Comparison of ENCODE assay signal across 9 cellular contexts in the genomic region with DNA sequence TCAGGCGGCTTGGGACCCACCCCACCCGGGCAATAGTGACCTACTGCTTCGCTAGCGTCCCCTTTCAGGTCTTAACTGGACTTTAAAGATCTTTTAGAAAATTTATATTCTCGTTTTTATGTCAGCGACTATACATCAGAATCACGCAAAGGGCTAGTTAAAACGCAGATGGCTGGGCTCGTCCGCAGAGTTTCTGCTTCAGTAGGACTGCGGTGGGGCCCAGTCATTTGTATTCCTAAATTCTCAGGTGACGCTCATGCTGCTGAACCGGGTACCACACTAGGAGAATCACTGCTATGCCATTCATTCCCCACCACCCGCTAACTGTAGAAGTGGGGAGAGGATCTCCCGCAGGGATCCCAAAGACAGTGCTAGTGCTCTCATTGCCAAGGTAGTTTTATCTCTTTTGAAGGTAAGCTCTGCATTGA. TPM values are rescaled to one million over a fixed set of nuclear protein-coding genes. Genes with fewer than 3 reads are reported as not detected.
A peak's percentile ranks its signal among the peaks of the same experiment; 100 is the strongest.
DNase-seq lines count a peak whose midpoint lies in the region; ATAC-seq and TF ChIP-seq lines count a peak whose summit lies in the region.
"Had no signal": no experiment of that assay in that cellular context is flagged by ENCODE, and none has a peak within 500 bp of the region (broad histone marks: within the 10 kb centered on the region; RNA-seq: fewer than 3 reads in every experiment).

No MANE protein-coding gene starts in this region.

- peak overlapping the region in 2 of 3 donors; percentile 48 to 73 for H3K4me3 ChIP-seq in breast epithelium
- H3K4me3 ChIP-seq in osteoblast (ENCODE audit: insufficient read depth, low read length): no peak overlapping the region

- no peaks in the 10 kb centered on the region for H3K36me3 Mint-ChIP-seq in IgD-negative memory B cell

- H3K9me3 ChIP-seq in ES-I3 (ENCODE audit: control insufficient read depth, insufficient read depth, low read length): no peaks in the 10 kb centered on the region
- H3K9me3 ChIP-seq in breast epithelium: no peaks in the 10 kb centered on the region
- H3K9me3 ChIP-seq in osteoblast (ENCODE audit: low read depth, low read length): no peaks in the 10 kb centered on the region

- H3K27ac Mint-ChIP-seq in IgD-negative memory B cell: peak overlapping the region in 1 of 3 donors; percentile 80

- H3K4me1 ChIP-seq in ES-I3 (ENCODE audit: insufficient read depth, low read length): peaks cover 13% of the 10 kb centered on the region; the same call in 1 of the 2 replicates
- peaks cover 0 to 8% of the 10 kb centered on the region in 2 donors for H3K4me1 ChIP-seq in breast epithelium
- H3K4me1 ChIP-seq in osteoblast (ENCODE audit: insufficient read depth, low read length): peaks cover 5% of the 10 kb centered on the region

- H3K79me2 ChIP-seq in osteoblast (ENCODE audit: insufficient read depth, low read length): no peaks in the 10 kb centered on the region

- H2AFZ ChIP-seq in osteoblast (ENCODE audit: low read length): no peak overlapping the region

- H3K4me3 Mint-ChIP-seq in IgD-negative memory B cell: peak overlapping the region; percentile 75 to 81 (median 81)

- H3K27ac ChIP-seq in breast epithelium (no peak overlapping the region), osteoblast (ENCODE audit: low read depth, low read length) (no peak overlapping the region)
- H3K27ac ChIP-seq: neutrophil had no signal

- H3K27me3 ChIP-seq in breast epithelium: peaks cover 2 to 80% of the 10 kb centered on the region in 2 donors
- peaks cover 51% of the 10 kb centered on the region for H3K27me3 ChIP-seq in osteoblast (ENCODE audit: insufficient read depth, low read length)

- no peak for ATAC-seq in GM18502 (IDR thresholded peaks at IDR 0.05; ENCODE audit: poor library complexity, unreplicated experiment)
- ATAC-seq in HG03460 (IDR thresholded peaks at IDR 0.05; ENCODE audit: unreplicated experiment): no peak

- DNase-seq in breast epithelium (ENCODE audit: low spot score in 2 of 2) (no peak), osteoblast (ENCODE audit: insufficient read length, low spot score, missing footprints) (peak; percentile 65), HT-29 (ENCODE audit: low spot score) (no peak), GM20000 (ENCODE audit: low spot score) (no peak)

- H3K27me3 Mint-ChIP-seq in IgD-negative memory B cell: peaks cover 30% of the 10 kb centered on the region

- TF ChIP-seq CTCF in breast epithelium (IDR thresholded peaks at IDR 0.05) (no peak), osteoblast (IDR thresholded peaks at IDR 0.05; ENCODE audit: extremely low read depth, low read depth, low read length) (no peak), GM20000 (IDR thresholded peaks at IDR 0.05; ENCODE audit: extremely low read depth, missing control alignments) (no peak)

- H4K20me1 ChIP-seq in osteoblast (ENCODE audit: insufficient read depth, low read length): no peaks in the 10 kb centered on the region

- intact Hi-C loops in breast epithelium (cut with DNase I; ENCODE audit: low total_unique reads): no loop called here

- H3K36me3 ChIP-seq in ES-I3 (ENCODE audit: insufficient read depth, low read length) (no peaks in the 10 kb centered on the region), breast epithelium (no peaks in the 10 kb centered on the region), osteoblast (ENCODE audit: insufficient read depth, low read length) (no peaks in the 10 kb centered on the region)
- H3K36me3 ChIP-seq: neutrophil had no signal

- no peak overlapping the region for H3K4me2 ChIP-seq in osteoblast (ENCODE audit: insufficient read depth, low read length)

- H3K9me3 Mint-ChIP-seq in IgD-negative memory B cell: peaks cover 0 to 2% (median 0%) of the 10 kb centered on the region in 3 donors

- peak overlapping the region; percentile 61; the same call in 1 of the 2 replicates for H3K9ac ChIP-seq in ES-I3 (ENCODE audit: low read depth, low read length)

- TF ChIP-seq POLR2A in breast epithelium (IDR thresholded peaks at IDR 0.05): no peak

- peaks cover 7 to 13% (median 13%) of the 10 kb centered on the region in 3 donors for H3K4me1 Mint-ChIP-seq in IgD-negative memory B cell

RNA-seq across cellular contexts. Expression of a gene that starts 12.0 kb away (rescaled TPM):
- polyA plus RNA-seq in IgD-negative memory B cell: not detected
- total RNA-seq in breast epithelium (not detected), osteoblast (not detected in 2 replicates)
- total RNA-seq in HT-29 (2014; rRNA removed; shearing (Covaris generic)): not detected in 2 replicates
